Comparison of ENCODE assay signal across 1 cellular context in genomic region chr1:53734650-53735211, GRCh38.
A peak's percentile ranks its signal among the peaks of the same experiment; 100 is the strongest.
TF ChIP-seq lines count a peak whose summit lies in the region.

No MANE protein-coding gene starts in this region.

TF ChIP-seq in HEK293, 187 proteins besides CTCF, POLR2A, EP300 and RAD21 (continued from another document):
- TF ChIP-seq ZNF792 (tag by site-specific recombination; IDR thresholded peaks at IDR 0.05) (0 out of 2 replicates have a peak, but pooled peaks have one; percentile 11), ZNF366 (tag by site-specific recombination; conservative IDR thresholded peaks at IDR 0.05) (0 out of 2 replicates have a peak, but pooled peaks have one; percentile 18), ZNF10 (tag by site-specific recombination; IDR thresholded peaks at IDR 0.05) (peak; percentile 24), ZNF629 (tag by site-specific recombination; IDR thresholded peaks at IDR 0.05) (peak; percentile 81), ZNF624 (tag by site-specific recombination; IDR thresholded peaks at IDR 0.05) (no peak), ZNF324 (tag by site-specific recombination; IDR thresholded peaks at IDR 0.05) (no peak), ZNF514 (tag by site-specific recombination; IDR thresholded peaks at IDR 0.05) (no peak), ZNF335 (tag by site-specific recombination; conservative IDR thresholded peaks at IDR 0.05) (no peak), IKZF3 (tag by site-specific recombination; IDR thresholded peaks at IDR 0.05) (peak; percentile 41; the same call in 1 of the 2 replicates), ZNF600 (tag by site-specific recombination; IDR thresholded peaks at IDR 0.05) (peak; percentile 57), ZBTB21 (tag by site-specific recombination; IDR thresholded peaks at IDR 0.05) (peak; percentile 66; the same call in 1 of the 2 replicates), BCL11A (tag by site-specific recombination; IDR thresholded peaks at IDR 0.05; ENCODE audit: low read depth) (no peak), ZFP69B (tag by site-specific recombination; IDR thresholded peaks at IDR 0.05) (no peak), ZNF561 (tag by site-specific recombination; IDR thresholded peaks at IDR 0.05; ENCODE audit: borderline replicate concordance) (no peak), ZFHX2 (tag by site-specific recombination; conservative IDR thresholded peaks at IDR 0.05) (no peak), PRDM2 (tag by site-specific recombination; IDR thresholded peaks at IDR 0.05; ENCODE audit: borderline replicate concordance) (no peak), GLIS1 (tag by site-specific recombination; IDR thresholded peaks at IDR 0.05) (no peak)
TF ChIP-seq in HEK293: peak in this region for 10.
